Comparison of ENCODE assay signal across 23 cellular contexts in the genomic region with DNA sequence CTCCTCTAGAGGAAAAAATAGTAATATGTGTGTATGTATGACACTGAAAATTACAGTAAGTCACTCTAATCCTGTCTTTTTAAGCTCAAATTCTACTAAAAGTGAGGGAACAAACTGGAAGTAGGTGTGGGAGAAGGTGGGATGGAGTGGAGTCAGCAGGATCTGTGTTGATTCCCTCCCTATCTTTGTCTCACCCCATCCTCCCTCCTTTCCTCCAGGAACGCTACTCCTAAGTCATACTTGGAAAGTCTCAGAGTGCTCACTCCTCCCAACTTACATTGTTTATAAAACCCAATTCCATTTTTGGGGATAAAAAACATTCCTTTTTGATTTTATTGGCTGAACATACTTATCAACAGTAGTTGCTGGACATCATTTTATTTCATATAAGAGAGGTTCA.
"Had no signal": no experiment of that assay in that cellular context is flagged by ENCODE, and none has a peak within 500 bp of the region (broad histone marks: within the 10 kb centered on the region; RNA-seq: fewer than 3 reads in every experiment).

No MANE protein-coding gene starts in this region.

- H3K9me3 ChIP-seq: gastrocnemius medialis, heart left ventricle, mucosa of descending colon, prostate gland, spleen, vagina had no signal

- H3K27ac ChIP-seq: dorsolateral prefrontal cortex, gastrocnemius medialis, heart left ventricle, hepatocyte, skin epidermis, spleen, vagina had no signal

- H3K4me1 Mint-ChIP-seq: mesothelial cell of epicardium, naive B cell, nephron had no signal

- DNase-seq: dorsolateral prefrontal cortex; effector CD4-positive, alpha-beta T cell; foreskin fibroblast; gastrocnemius medialis; heart left ventricle; kidney; mesenchymal stem cell; mucosa of descending colon; naive B cell; right cardiac atrium; spleen; stimulated activated CD4-positive, alpha-beta T cell treated with anti-CD3 and anti-CD28 coated beads, Interleukin-2, amount 100 ng/mL, for 48 hours; stimulated activated naive B cell treated with anti-CD40 and anti-IgM and Interleukin-4, amounts not matched to agents 10 μg/mL and 1 μg/mL and 100 μg/mL, for 72 hours; trophoblast cell had no signal

- ATAC-seq: gastrocnemius medialis; heart left ventricle; left lobe of liver; mucosa of descending colon; right cardiac atrium; stimulated activated naive B cell treated with anti-CD40 and anti-IgM and Interleukin-4, amounts not matched to agents 10 μg/mL and 1 μg/mL and 100 μg/mL, for 72 hours had no signal

- H3K27ac Mint-ChIP-seq: mesothelial cell of epicardium; nephron; stimulated activated naive CD8-positive, alpha-beta T cell treated with anti-CD3 and anti-CD28 coated beads, Interleukin-15, Interleukin-2, amounts not matched to agents 100 ng/mL and 50 ng/mL, for 24 hours had no signal

- H3K27me3 ChIP-seq: dorsolateral prefrontal cortex, gastrocnemius medialis, heart left ventricle, hepatocyte, spleen, vagina had no signal

- H3K4me3 ChIP-seq: dorsolateral prefrontal cortex, gastrocnemius medialis, heart left ventricle, hepatocyte, lung, mucosa of descending colon, prostate gland, skin epidermis, spleen, vagina had no signal

- H3K4me3 Mint-ChIP-seq: mesothelial cell of epicardium; nephron; stimulated activated naive B cell treated with anti-CD40 and anti-IgM and Interleukin-4, amounts not matched to agents 10 μg/mL and 1 μg/mL and 100 μg/mL, for 72 hours; stimulated activated naive CD8-positive, alpha-beta T cell treated with anti-CD3 and anti-CD28 coated beads, Interleukin-15, Interleukin-2, amounts not matched to agents 100 ng/mL and 50 ng/mL, for 24 hours had no signal

- H3K9me3 Mint-ChIP-seq: mesothelial cell of epicardium; naive B cell; nephron; stimulated activated naive B cell treated with anti-CD40 and anti-IgM and Interleukin-4, amounts not matched to agents 10 μg/mL and 1 μg/mL and 100 μg/mL, for 72 hours; stimulated activated naive CD8-positive, alpha-beta T cell treated with anti-CD3 and anti-CD28 coated beads, Interleukin-15, Interleukin-2, amounts not matched to agents 100 ng/mL and 50 ng/mL, for 24 hours had no signal

- H3K4me1 ChIP-seq: gastrocnemius medialis, heart left ventricle, prostate gland, spleen, vagina had no signal

- H3K27me3 Mint-ChIP-seq: naive B cell; stimulated activated naive B cell treated with anti-CD40 and anti-IgM and Interleukin-4, amounts not matched to agents 10 μg/mL and 1 μg/mL and 100 μg/mL, for 72 hours; stimulated activated naive CD8-positive, alpha-beta T cell treated with anti-CD3 and anti-CD28 coated beads, Interleukin-15, Interleukin-2, amounts not matched to agents 100 ng/mL and 50 ng/mL, for 24 hours had no signal
